Comparison of ENCODE assay signal across 20 cellular contexts in genomic region chr4:79211490-79211889, GRCh38.
A peak's percentile ranks its signal among the peaks of the same experiment; 100 is the strongest.
DNase-seq lines count a peak whose midpoint lies in the region; ATAC-seq and TF ChIP-seq lines count a peak whose summit lies in the region.
"Had no signal": no experiment of that assay in that cellular context is flagged by ENCODE, and none has a peak within 500 bp of the region (broad histone marks: within the 10 kb centered on the region; RNA-seq: fewer than 3 reads in every experiment).

No MANE protein-coding gene starts in this region.

- H3K4me3 ChIP-seq in Loucy (ENCODE audit: low read length, poor library complexity, severe bottlenecking) (no peak overlapping the region), vagina (no peak overlapping the region)
- H3K4me3 ChIP-seq: tibial nerve had no signal

- peak overlapping the region; percentile 73; the same call in 1 of the 2 replicates for H2AFZ ChIP-seq in Loucy (ENCODE audit: low read length)

- no peaks in the 10 kb centered on the region for H3K9me2 ChIP-seq in Loucy (replicated peaks; ENCODE audit: low read depth, low read length)

- DNase-seq in Ammon's horn (ENCODE audit: low spot score) (peak; percentile 23), NCI-H524 (lab: John Stamatoyannopoulos, UW) (peak; percentile 79 to 87), cerebellum (ENCODE audit: low spot score) (peak; percentile 70), SKM-1 treated with dmso at 0.1 percent for 144 hours (lab: John Stamatoyannopoulos, UW; ENCODE audit: unreplicated experiment) (no peak), vagina (ENCODE audit: extremely low spot score in 2 of 2) (no peak)
- DNase-seq: activated CD4-positive, alpha-beta T cell treated with anti-CD3 and anti-CD28 coated beads for 4 hours; activated CD8-positive, alpha-beta memory T cell treated with anti-CD3 and anti-CD28 coated beads for 24 hours; activated gamma-delta T cell treated with Interleukin-2 at 50 U/mL for 16 hours; activated naive CD8-positive, alpha-beta T cell treated with anti-CD3 and anti-CD28 coated beads, Interleukin-2, amount 50 U/mL, for 24 hours; activated T-cell treated with anti-CD3 and anti-CD28 coated beads, Interleukin-2, amount 50 U/mL, for 1 hour; AML-193; mesenchymal stem cell; SHP77 treated with DMSO at 0.1 percent for 48 hours; T-cell had no signal

- H3K9ac ChIP-seq in Loucy (ENCODE audit: low read depth, low read length, poor library complexity, severe bottlenecking): no peak overlapping the region

- H4K20me1 ChIP-seq in Loucy (ENCODE audit: insufficient read depth, low read length, poor library complexity, severe bottlenecking): no peaks in the 10 kb centered on the region

- peaks cover 45% of the 10 kb centered on the region for H3K4me1 ChIP-seq in Loucy (ENCODE audit: insufficient read depth, low read length, poor library complexity, severe bottlenecking)
- H3K4me1 ChIP-seq in vagina: no peaks in the 10 kb centered on the region
- H3K4me1 ChIP-seq: tibial nerve had no signal

- intact Hi-C loops in vagina (cut with DNase I): no loop called here

- no peak overlapping the region for H3K27ac ChIP-seq in vagina
- H3K27ac ChIP-seq: epithelial cell of prostate, tibial nerve had no signal

- no peak for TF ChIP-seq POLR2A in vagina (IDR thresholded peaks at IDR 0.05)

- H3F3A ChIP-seq in Loucy (ENCODE audit: low read depth): 0 out of 2 replicates have a peak, but pooled peaks cover 10% of the 10 kb centered on the region

- H3K36me3 ChIP-seq in Loucy (ENCODE audit: insufficient read depth, low read length): no peaks in the 10 kb centered on the region
- H3K36me3 ChIP-seq in vagina: no peaks in the 10 kb centered on the region
- H3K36me3 ChIP-seq: tibial nerve had no signal

- TF ChIP-seq CTCF in Loucy (conservative IDR thresholded peaks at IDR 0.05; ENCODE audit: low read length) (no peak), vagina (IDR thresholded peaks at IDR 0.05) (no peak)

- H3K9me3 ChIP-seq in Loucy (ENCODE audit: insufficient read depth, low read depth, low read length): peaks cover 4% of the 10 kb centered on the region; the same call in 1 of the 2 replicates
- no peaks in the 10 kb centered on the region for H3K9me3 ChIP-seq in vagina

- no peaks in the 10 kb centered on the region for H3K79me2 ChIP-seq in Loucy (ENCODE audit: insufficient read depth, low read length)

- H3K4me2 ChIP-seq in Loucy (ENCODE audit: low read depth, low read length, poor library complexity, severe bottlenecking): no peak overlapping the region

- ATAC-seq in HG02981 (IDR thresholded peaks at IDR 0.05; ENCODE audit: unreplicated experiment): no peak
- ATAC-seq in HG03354 (IDR thresholded peaks at IDR 0.05; ENCODE audit: poor library complexity, severe bottlenecking, unreplicated experiment): no peak
- ATAC-seq: activated naive CD8-positive, alpha-beta T cell treated with anti-CD3 and anti-CD28 coated beads, Interleukin-2, amount 50 U/mL, for 24 hours; left lobe of liver; T-cell had no signal

- H3K27me3 ChIP-seq in Loucy (ENCODE audit: insufficient read depth, low read length, poor library complexity, severe bottlenecking) (no peaks in the 10 kb centered on the region), vagina (no peaks in the 10 kb centered on the region)
- H3K27me3 ChIP-seq: tibial nerve had no signal

Comparison
In these comparisons a context has a peak if more than half of its experiments do, and no peak if none do; other contexts are left out.
1. DNase-seq: peak in Ammon's horn (single experiment), NCI-H524 (2 of 2) and cerebellum (single experiment); none in SKM-1 treated with dmso at 0.1 percent for 144 hours (single experiment) and vagina (0 of 2).